ENCODE assay signal across 2 cellular contexts in the genomic region with DNA sequence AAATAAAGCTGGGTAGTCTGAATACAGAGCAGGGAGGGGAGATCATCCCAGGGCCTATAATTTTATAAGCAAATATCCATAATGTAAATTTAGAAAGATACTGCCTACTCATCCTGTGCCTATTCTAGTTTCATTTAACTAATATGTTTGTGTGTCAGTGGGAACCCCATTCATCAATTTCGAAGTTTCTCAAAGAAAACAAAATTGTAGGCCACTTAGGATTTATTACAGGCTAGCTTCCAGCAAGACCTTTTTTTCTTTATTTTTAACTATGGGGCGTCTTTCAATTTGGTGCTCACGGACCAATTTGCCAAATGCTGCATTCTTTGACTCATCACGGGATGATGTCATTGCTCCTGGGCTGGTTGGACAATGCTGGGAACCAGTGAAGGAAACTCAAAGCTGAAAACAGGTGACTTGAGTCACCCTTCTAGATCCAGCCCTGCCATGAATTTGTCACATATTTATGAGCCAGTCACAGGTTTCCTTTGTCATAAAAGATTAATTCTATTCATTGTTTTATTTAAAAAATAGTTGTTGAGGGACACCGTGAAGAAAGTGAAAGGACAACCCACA.
TF ChIP-seq lines count a peak whose summit lies in the region.

No MANE protein-coding gene starts in this region.

TF ChIP-seq in A549, 52 proteins besides CTCF, POLR2A, EP300 and RAD21:
- TF ChIP-seq PHF8 (IDR thresholded peaks at IDR 0.05; ENCODE audit: borderline replicate concordance, low read depth) (no peak), NPAS2 (CRISPR knock-in tag; IDR thresholded peaks at IDR 0.05; ENCODE audit: borderline replicate concordance) (no peak), ZSCAN20 (CRISPR knock-in tag; IDR thresholded peaks at IDR 0.05) (no peak), RNF2 (IDR thresholded peaks at IDR 0.05; ENCODE audit: borderline replicate concordance, low read depth) (no peak), HOXA7 (CRISPR knock-in tag; IDR thresholded peaks at IDR 0.05) (no peak), HOXB13 (CRISPR knock-in tag; IDR thresholded peaks at IDR 0.05; ENCODE audit: low read depth) (no peak), CEBPB (IDR thresholded peaks at IDR 0.05) (no peak), HDAC2 (IDR thresholded peaks at IDR 0.05) (no peak), POLR2AphosphoS2 (conservative IDR thresholded peaks at IDR 0.05; ENCODE audit: low read length) (no peak), JUNB (IDR thresholded peaks at IDR 0.05) (no peak), FOSB (CRISPR knock-in tag; IDR thresholded peaks at IDR 0.05) (no peak), CHD4 (IDR thresholded peaks at IDR 0.05; ENCODE audit: borderline replicate concordance) (no peak), MAZ (IDR thresholded peaks at IDR 0.05; ENCODE audit: borderline replicate concordance, low read depth, low read length) (no peak), MYC (IDR thresholded peaks at IDR 0.05; ENCODE audit: borderline replicate concordance, low read length) (no peak)
- TF ChIP-seq, protein P1, sequence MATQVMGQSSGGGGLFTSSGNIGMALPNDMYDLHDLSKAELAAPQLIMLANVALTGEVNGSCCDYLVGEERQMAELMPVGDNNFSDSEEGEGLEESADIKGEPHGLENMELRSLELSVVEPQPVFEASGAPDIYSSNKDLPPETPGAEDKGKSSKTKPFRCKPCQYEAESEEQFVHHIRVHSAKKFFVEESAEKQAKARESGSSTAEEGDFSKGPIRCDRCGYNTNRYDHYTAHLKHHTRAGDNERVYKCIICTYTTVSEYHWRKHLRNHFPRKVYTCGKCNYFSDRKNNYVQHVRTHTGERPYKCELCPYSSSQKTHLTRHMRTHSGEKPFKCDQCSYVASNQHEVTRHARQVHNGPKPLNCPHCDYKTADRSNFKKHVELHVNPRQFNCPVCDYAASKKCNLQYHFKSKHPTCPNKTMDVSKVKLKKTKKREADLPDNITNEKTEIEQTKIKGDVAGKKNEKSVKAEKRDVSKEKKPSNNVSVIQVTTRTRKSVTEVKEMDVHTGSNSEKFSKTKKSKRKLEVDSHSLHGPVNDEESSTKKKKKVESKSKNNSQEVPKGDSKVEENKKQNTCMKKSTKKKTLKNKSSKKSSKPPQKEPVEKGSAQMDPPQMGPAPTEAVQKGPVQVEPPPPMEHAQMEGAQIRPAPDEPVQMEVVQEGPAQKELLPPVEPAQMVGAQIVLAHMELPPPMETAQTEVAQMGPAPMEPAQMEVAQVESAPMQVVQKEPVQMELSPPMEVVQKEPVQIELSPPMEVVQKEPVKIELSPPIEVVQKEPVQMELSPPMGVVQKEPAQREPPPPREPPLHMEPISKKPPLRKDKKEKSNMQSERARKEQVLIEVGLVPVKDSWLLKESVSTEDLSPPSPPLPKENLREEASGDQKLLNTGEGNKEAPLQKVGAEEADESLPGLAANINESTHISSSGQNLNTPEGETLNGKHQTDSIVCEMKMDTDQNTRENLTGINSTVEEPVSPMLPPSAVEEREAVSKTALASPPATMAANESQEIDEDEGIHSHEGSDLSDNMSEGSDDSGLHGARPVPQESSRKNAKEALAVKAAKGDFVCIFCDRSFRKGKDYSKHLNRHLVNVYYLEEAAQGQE (IDR thresholded peaks at IDR 0.05): no peak
- TF ChIP-seq, protein P2, sequence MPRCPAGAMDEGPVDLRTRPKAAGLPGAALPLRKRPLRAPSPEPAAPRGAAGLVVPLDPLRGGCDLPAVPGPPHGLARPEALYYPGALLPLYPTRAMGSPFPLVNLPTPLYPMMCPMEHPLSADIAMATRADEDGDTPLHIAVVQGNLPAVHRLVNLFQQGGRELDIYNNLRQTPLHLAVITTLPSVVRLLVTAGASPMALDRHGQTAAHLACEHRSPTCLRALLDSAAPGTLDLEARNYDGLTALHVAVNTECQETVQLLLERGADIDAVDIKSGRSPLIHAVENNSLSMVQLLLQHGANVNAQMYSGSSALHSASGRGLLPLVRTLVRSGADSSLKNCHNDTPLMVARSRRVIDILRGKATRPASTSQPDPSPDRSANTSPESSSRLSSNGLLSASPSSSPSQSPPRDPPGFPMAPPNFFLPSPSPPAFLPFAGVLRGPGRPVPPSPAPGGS (IDR thresholded peaks at IDR 0.05): no peak
- TF ChIP-seq, protein P3, sequence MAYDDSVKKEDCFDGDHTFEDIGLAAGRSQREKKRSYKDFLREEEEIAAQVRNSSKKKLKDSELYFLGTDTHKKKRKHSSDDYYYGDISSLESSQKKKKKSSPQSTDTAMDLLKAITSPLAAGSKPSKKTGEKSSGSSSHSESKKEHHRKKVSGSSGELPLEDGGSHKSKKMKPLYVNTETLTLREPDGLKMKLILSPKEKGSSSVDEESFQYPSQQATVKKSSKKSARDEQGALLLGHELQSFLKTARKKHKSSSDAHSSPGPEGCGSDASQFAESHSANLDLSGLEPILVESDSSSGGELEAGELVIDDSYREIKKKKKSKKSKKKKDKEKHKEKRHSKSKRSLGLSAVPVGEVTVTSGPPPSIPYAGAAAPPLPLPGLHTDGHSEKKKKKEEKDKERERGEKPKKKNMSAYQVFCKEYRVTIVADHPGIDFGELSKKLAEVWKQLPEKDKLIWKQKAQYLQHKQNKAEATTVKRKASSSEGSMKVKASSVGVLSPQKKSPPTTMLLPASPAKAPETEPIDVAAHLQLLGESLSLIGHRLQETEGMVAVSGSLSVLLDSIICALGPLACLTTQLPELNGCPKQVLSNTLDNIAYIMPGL (CRISPR knock-in tag; IDR thresholded peaks at IDR 0.05; ENCODE audit: borderline replicate concordance): no peak
- TF ChIP-seq, protein P4, sequence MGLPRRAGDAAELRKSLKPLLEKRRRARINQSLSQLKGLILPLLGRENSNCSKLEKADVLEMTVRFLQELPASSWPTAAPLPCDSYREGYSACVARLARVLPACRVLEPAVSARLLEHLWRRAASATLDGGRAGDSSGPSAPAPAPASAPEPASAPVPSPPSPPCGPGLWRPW (IDR thresholded peaks at IDR 0.05): no peak
TF ChIP-seq in A549: peak in this region for 0.

TF ChIP-seq in HEK293, 187 proteins besides CTCF, POLR2A, EP300 and RAD21:
- TF ChIP-seq FEZF1 (tag by site-specific recombination; IDR thresholded peaks at IDR 0.05): peak; percentile 29; the same call in 1 of the 2 replicates
- peak; percentile 31; the same call in 1 of the 2 replicates for TF ChIP-seq ZNF335 (tag by site-specific recombination; conservative IDR thresholded peaks at IDR 0.05)
- TF ChIP-seq ZNF558 (tag by site-specific recombination; IDR thresholded peaks at IDR 0.05): 0 out of 2 replicates have a peak, but pooled peaks have one; percentile 17
- peak; percentile 84 for TF ChIP-seq SCRT2 (tag by site-specific recombination; IDR thresholded peaks at IDR 0.05)
- TF ChIP-seq, protein P5, sequence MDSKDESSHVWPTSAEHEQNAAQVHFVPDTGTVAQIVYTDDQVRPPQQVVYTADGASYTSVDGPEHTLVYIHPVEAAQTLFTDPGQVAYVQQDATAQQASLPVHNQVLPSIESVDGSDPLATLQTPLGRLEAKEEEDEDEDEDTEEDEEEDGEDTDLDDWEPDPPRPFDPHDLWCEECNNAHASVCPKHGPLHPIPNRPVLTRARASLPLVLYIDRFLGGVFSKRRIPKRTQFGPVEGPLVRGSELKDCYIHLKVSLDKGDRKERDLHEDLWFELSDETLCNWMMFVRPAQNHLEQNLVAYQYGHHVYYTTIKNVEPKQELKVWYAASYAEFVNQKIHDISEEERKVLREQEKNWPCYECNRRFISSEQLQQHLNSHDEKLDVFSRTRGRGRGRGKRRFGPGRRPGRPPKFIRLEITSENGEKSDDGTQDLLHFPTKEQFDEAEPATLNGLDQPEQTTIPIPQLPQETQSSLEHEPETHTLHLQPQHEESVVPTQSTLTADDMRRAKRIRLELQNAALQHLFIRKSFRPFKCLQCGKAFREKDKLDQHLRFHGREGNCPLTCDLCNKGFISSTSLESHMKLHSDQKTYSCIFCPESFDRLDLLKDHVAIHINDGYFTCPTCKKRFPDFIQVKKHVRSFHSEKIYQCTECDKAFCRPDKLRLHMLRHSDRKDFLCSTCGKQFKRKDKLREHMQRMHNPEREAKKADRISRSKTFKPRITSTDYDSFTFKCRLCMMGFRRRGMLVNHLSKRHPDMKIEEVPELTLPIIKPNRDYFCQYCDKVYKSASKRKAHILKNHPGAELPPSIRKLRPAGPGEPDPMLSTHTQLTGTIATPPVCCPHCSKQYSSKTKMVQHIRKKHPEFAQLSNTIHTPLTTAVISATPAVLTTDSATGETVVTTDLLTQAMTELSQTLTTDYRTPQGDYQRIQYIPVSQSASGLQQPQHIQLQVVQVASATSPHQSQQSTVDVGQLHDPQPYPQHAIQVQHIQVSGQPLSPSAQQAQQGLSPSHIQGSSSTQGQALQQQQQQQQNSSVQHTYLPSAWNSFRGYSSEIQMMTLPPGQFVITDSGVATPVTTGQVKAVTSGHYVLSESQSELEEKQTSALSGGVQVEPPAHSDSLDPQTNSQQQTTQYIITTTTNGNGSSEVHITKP (tag by site-specific recombination; IDR thresholded peaks at IDR 0.05): peak; percentile 58
- TF ChIP-seq ZNF670 (tag by site-specific recombination; IDR thresholded peaks at IDR 0.05; ENCODE audit: low read depth): no peak
- TF ChIP-seq ZNF660 (tag by site-specific recombination; IDR thresholded peaks at IDR 0.05): peak; percentile 60; the same call in 1 of the 2 replicates
- 0 out of 2 replicates have a peak, but pooled peaks have one; percentile 38 for TF ChIP-seq KLF10 (tag by site-specific recombination; IDR thresholded peaks at IDR 0.05)
- TF ChIP-seq ZEB2 (tag by site-specific recombination; IDR thresholded peaks at IDR 0.05): 0 out of 2 replicates have a peak, but pooled peaks have one; percentile 35
- peak; percentile 13; the same call in 1 of the 2 replicates for TF ChIP-seq OSR2 (tag by site-specific recombination; IDR thresholded peaks at IDR 0.05)
- TF ChIP-seq ZNF366 (tag by site-specific recombination; conservative IDR thresholded peaks at IDR 0.05): peak; percentile 36; the same call in 1 of the 2 replicates
- TF ChIP-seq ZNF629 (tag by site-specific recombination; IDR thresholded peaks at IDR 0.05): peak; percentile 83
- no peak for TF ChIP-seq ZNF548 (tag by site-specific recombination; IDR thresholded peaks at IDR 0.05)
- peak; percentile 60; the same call in 1 of the 2 replicates for TF ChIP-seq ZBTB21 (tag by site-specific recombination; IDR thresholded peaks at IDR 0.05)
- TF ChIP-seq, protein P6, sequence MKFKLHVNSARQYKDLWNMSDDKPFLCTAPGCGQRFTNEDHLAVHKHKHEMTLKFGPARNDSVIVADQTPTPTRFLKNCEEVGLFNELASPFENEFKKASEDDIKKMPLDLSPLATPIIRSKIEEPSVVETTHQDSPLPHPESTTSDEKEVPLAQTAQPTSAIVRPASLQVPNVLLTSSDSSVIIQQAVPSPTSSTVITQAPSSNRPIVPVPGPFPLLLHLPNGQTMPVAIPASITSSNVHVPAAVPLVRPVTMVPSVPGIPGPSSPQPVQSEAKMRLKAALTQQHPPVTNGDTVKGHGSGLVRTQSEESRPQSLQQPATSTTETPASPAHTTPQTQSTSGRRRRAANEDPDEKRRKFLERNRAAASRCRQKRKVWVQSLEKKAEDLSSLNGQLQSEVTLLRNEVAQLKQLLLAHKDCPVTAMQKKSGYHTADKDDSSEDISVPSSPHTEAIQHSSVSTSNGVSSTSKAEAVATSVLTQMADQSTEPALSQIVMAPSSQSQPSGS (tag by site-specific recombination; IDR thresholded peaks at IDR 0.05; ENCODE audit: low read depth): peak; percentile 91
- TF ChIP-seq BCL11A (tag by site-specific recombination; IDR thresholded peaks at IDR 0.05; ENCODE audit: low read depth): no peak
- TF ChIP-seq PRDM1 (tag by site-specific recombination; IDR thresholded peaks at IDR 0.05): peak; percentile 11; the same call in 1 of the 2 replicates
- no peak for TF ChIP-seq ZNF473 (tag by site-specific recombination; IDR thresholded peaks at IDR 0.05)
- TF ChIP-seq, protein P7, sequence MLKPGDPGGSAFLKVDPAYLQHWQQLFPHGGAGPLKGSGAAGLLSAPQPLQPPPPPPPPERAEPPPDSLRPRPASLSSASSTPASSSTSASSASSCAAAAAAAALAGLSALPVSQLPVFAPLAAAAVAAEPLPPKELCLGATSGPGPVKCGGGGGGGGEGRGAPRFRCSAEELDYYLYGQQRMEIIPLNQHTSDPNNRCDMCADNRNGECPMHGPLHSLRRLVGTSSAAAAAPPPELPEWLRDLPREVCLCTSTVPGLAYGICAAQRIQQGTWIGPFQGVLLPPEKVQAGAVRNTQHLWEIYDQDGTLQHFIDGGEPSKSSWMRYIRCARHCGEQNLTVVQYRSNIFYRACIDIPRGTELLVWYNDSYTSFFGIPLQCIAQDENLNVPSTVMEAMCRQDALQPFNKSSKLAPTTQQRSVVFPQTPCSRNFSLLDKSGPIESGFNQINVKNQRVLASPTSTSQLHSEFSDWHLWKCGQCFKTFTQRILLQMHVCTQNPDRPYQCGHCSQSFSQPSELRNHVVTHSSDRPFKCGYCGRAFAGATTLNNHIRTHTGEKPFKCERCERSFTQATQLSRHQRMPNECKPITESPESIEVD (tag by site-specific recombination; IDR thresholded peaks at IDR 0.05): peak; percentile 76
- TF ChIP-seq IKZF3 (tag by site-specific recombination; IDR thresholded peaks at IDR 0.05): peak; percentile 42; the same call in 1 of the 2 replicates
- TF ChIP-seq, protein P8, sequence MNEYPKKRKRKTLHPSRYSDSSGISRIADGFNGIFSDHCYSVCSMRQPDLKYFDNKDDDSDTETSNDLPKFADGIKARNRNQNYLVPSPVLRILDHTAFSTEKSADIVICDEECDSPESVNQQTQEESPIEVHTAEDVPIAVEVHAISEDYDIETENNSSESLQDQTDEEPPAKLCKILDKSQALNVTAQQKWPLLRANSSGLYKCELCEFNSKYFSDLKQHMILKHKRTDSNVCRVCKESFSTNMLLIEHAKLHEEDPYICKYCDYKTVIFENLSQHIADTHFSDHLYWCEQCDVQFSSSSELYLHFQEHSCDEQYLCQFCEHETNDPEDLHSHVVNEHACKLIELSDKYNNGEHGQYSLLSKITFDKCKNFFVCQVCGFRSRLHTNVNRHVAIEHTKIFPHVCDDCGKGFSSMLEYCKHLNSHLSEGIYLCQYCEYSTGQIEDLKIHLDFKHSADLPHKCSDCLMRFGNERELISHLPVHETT (tag by site-specific recombination; IDR thresholded peaks at IDR 0.05): 0 out of 2 replicates have a peak, but pooled peaks have one; percentile 19
